Comparison of ENCODE assay signal across 9 cellular contexts in the genomic region with DNA sequence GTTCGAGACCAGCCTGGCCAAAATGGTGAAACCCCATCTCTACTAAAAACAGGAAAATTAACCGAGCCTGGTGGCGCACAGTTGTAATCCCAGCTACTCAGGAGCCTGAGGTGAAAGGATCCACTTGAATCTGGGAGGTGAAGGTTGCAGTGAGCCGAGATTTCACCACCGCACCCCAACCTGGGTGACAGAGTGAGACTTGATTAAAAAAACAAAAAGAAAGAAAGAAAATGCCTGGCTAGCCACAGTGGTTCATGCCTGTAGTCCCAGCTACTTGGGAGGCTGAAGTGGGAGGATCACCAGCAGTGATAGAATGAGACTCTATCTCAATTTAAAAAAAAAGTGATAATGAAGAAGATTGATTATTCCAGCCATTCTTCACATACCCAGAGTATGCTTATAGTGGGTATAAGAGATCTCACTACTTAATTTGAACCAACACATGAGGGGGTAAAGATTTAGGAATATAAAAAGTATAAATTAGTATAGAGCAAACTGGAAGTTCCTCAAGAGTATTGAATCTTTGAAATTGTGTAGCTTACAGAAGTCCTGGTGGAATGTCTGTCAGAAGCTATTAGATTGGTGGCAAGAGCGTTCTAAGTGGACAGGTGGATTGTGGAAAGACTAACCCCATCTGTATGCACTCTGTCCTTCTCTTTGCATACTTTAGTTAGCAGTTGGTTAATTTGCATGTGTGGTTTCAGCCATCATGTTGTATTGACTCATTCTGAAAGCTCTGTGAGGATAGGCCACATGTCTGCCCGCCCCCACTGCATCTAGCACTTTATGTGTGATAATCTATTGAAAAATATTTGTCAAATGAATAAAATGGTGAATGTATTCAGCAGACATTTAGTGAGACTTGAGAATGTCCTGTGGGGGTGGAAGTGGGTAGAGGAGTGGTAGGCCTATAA. TPM values are rescaled to one million over a fixed set of nuclear protein-coding genes. Genes with fewer than 3 reads are reported as not detected.
DNase-seq lines count a peak whose midpoint lies in the region; ATAC-seq and TF ChIP-seq lines count a peak whose summit lies in the region.
"Had no signal": no experiment of that assay in that cellular context is flagged by ENCODE, and none has a peak within 500 bp of the region (broad histone marks: within the 10 kb centered on the region; RNA-seq: fewer than 3 reads in every experiment).

No MANE protein-coding gene starts in this region.

- H3K4me1 ChIP-seq in left lung, result peaks cover 0 to 22% of the 10 kb centered on the region in 2 donors

- no peak overlapping the region for H3K4me3 ChIP-seq in left lung

- H3K27me3 ChIP-seq in left lung, result no peaks in the 10 kb centered on the region

- peaks cover 0 to 20% of the 10 kb centered on the region in 2 donors for H3K36me3 ChIP-seq in left lung

- intact Hi-C loops in left lung (cut with DNase I), result no loop called here

- DNase-seq in AG08395 (ENCODE audit: low spot score) (peak; percentile 36), left lung (no peak), C1 segment of cervical spinal cord (lab: John Stamatoyannopoulos, UW) (no peak), NCI-H82 treated with DMSO at 0.1 percent for 48 hours (lab: John Stamatoyannopoulos, UW; ENCODE audit: unreplicated experiment) (no peak), HPDE6-E6E7 (ENCODE audit: extremely low spot score) (no peak)
- peak; percentile 58 to 72 for DNase-seq in activated CD4-positive, alpha-beta T cell treated with anti-CD3 and anti-CD28 coated beads, Interleukin-2, amount 50 U/mL, for 48 hours
- DNase-seq: DND-41 had no signal

- no peaks in the 10 kb centered on the region for H3K9me3 ChIP-seq in left lung

- H3K27ac ChIP-seq in left lung, result no peak overlapping the region

- no peak for TF ChIP-seq CTCF in left lung (IDR thresholded peaks at IDR 0.05)

- peak; percentile 98 for ATAC-seq in GM19351 (IDR thresholded peaks at IDR 0.05; ENCODE audit: unreplicated experiment)
- ATAC-seq in HG03280 (IDR thresholded peaks at IDR 0.05; ENCODE audit: unreplicated experiment), result peak; percentile 97
- peak; percentile 34 for ATAC-seq in left lung

RNA-seq across cellular contexts. Expression of gene RLF, which starts 25.0 kb away (rescaled TPM):
- 10 to 100 TPM; 11.2 to 12.7 TPM for total RNA-seq in left lung

Comparison
In these comparisons a context has a peak if more than half of its experiments do, and no peak if none do; other contexts are left out.
1. DNase-seq: peak in AG08395 (single experiment) and activated CD4-positive, alpha-beta T cell treated with anti-CD3 and anti-CD28 coated beads, Interleukin-2, amount 50 U/mL, for 48 hours (2 of 2); none in left lung (0 of 2), C1 segment of cervical spinal cord (0 of 14), NCI-H82 treated with DMSO at 0.1 percent for 48 hours (single experiment) and HPDE6-E6E7 (single experiment).
2. ATAC-seq: peak in every context shown above with its lines; median percentile 98 in GM19351; 97 in HG03280; 34 in left lung.